10 cellular contexts compared by ENCODE assay signal in genomic region chr14:22821193-22822016, GRCh38. TPM values are rescaled to one million over a fixed set of nuclear protein-coding genes. Genes with fewer than 3 reads are reported as not detected.
DNase-seq lines count a peak whose midpoint lies in the region; ATAC-seq and TF ChIP-seq lines count a peak whose summit lies in the region.
"Had no signal": no experiment of that assay in that cellular context is flagged by ENCODE, and none has a peak within 500 bp of the region (broad histone marks: within the 10 kb centered on the region; RNA-seq: fewer than 3 reads in every experiment).

No MANE protein-coding gene starts in this region.

- peaks cover 6 to 22% (median 12%) of the 10 kb centered on the region in 4 donors for H3K4me1 Mint-ChIP-seq in CD4-positive, alpha-beta memory T cell

- H3K4ac ChIP-seq in mesenchymal stem cell (ENCODE audit: low read depth in 1 of 2, low read length in 2 of 2): no peak overlapping the region

- intact Hi-C loops in A673 (cut with micrococcal nuclease; ENCODE audit: unreplicated experiment) (loop anchor here (5.0 kb wide), 2 partner anchors 81 to 161 kb away; partner anchors contain the start of gene AJUBA), ascending aorta (cut with DNase I) (loop anchor here (1.0 to 2.0 kb wide), 5 partner anchors 15 to 265 kb away; partner anchors contain the start of genes MMP14 and OXA1L)
- intact Hi-C loops in CD4-positive, alpha-beta memory T cell (cut with micrococcal nuclease): loop anchor here (5.0 kb wide), 1 partner anchor 236 kb away; the partner anchor contains the start of gene CDH24

- H3K9ac ChIP-seq in mesenchymal stem cell (ENCODE audit: low read length): no peak overlapping the region

- no peak overlapping the region for H3K27ac Mint-ChIP-seq in CD4-positive, alpha-beta memory T cell

- H2AFZ ChIP-seq in mesenchymal stem cell (ENCODE audit: low read depth, low read length): no peak overlapping the region

- H3K4me2 ChIP-seq in mesenchymal stem cell (ENCODE audit: low read length, poor library complexity, severe bottlenecking): no peak overlapping the region

- WGBS in mesenchymal stem cell: 60% methylated on average over 22 of the region's 24 CpGs

- no peak overlapping the region for H3K23ac ChIP-seq in mesenchymal stem cell (ENCODE audit: low read length in 2 of 2)

- H2BK12ac ChIP-seq in mesenchymal stem cell (ENCODE audit: low read length in 2 of 2): peak overlapping the region in 1 of 2 experiments; percentile 49

- H3K9me3 Mint-ChIP-seq in CD4-positive, alpha-beta memory T cell: no peaks in the 10 kb centered on the region

- TF ChIP-seq CTCF in A673 (conservative IDR thresholded peaks at IDR 0.05; ENCODE audit: low read depth, low read length) (no peak), ascending aorta (IDR thresholded peaks at IDR 0.05) (no peak)

- H3K27ac ChIP-seq in A673 (ENCODE audit: low read depth, low read length, poor library complexity, severe bottlenecking) (peak overlapping the region; percentile 35), ascending aorta (peak overlapping the region; percentile 77 to 88), mesenchymal stem cell (ENCODE audit: low read length, poor library complexity, severe bottlenecking) (peak overlapping the region; percentile 63)
- H3K27ac ChIP-seq in CD4-positive, alpha-beta memory T cell (ENCODE audit: low read depth, low read length): no peak overlapping the region

- H3K14ac ChIP-seq in mesenchymal stem cell (ENCODE audit: low read length in 2 of 2): no peak overlapping the region

- peak overlapping the region; percentile 64 for H4K91ac ChIP-seq in mesenchymal stem cell (ENCODE audit: low read length)

- H3K79me1 ChIP-seq in mesenchymal stem cell (replicated peaks; ENCODE audit: low read length, poor library complexity, severe bottlenecking): no peaks in the 10 kb centered on the region

- ATAC-seq in HG03097 (IDR thresholded peaks at IDR 0.05; ENCODE audit: low FRiP score, unreplicated experiment) (no peak), HG02840 (IDR thresholded peaks at IDR 0.05; ENCODE audit: low FRiP score, unreplicated experiment) (no peak)

- H3K9me3 ChIP-seq in A673 (ENCODE audit: low read depth, low read length, poor library complexity, severe bottlenecking) (no peaks in the 10 kb centered on the region), ascending aorta (no peaks in the 10 kb centered on the region), mesenchymal stem cell (ENCODE audit: control insufficient read depth, low read length) (no peaks in the 10 kb centered on the region)
- H3K9me3 ChIP-seq in CD4-positive, alpha-beta memory T cell (ENCODE audit: control insufficient read depth in 1 of 2, low read length in 2 of 2): no peaks in the 10 kb centered on the region

- H3K36me3 ChIP-seq in A673 (ENCODE audit: insufficient read depth, low read length, poor library complexity, severe bottlenecking): no peaks in the 10 kb centered on the region
- H3K36me3 ChIP-seq in H7 (replicated peaks; ENCODE audit: control insufficient read depth, insufficient read depth, low read length): no peaks in the 10 kb centered on the region
- H3K36me3 ChIP-seq in ascending aorta: no peaks in the 10 kb centered on the region
- peaks cover 0 to 2% of the 10 kb centered on the region in 2 experiments for H3K36me3 ChIP-seq in mesenchymal stem cell (ENCODE audit: control insufficient read depth in 1 of 2, insufficient read depth in 2 of 2, low read depth in 1 of 2, low read length in 2 of 2)
- no peaks in the 10 kb centered on the region for H3K36me3 ChIP-seq in CD4-positive, alpha-beta memory T cell (ENCODE audit: insufficient read depth, low read length)

- H3K27me3 ChIP-seq in A673 (replicated peaks; ENCODE audit: insufficient read depth, low read depth, low read length, poor library complexity) (no peaks in the 10 kb centered on the region), H7 (ENCODE audit: control insufficient read depth, insufficient read depth, low read length) (no peaks in the 10 kb centered on the region), ascending aorta (no peaks in the 10 kb centered on the region), mesenchymal stem cell (ENCODE audit: control insufficient read depth in 1 of 2, insufficient read depth in 1 of 2, low read length in 2 of 2) (no peaks in the 10 kb centered on the region)
- H3K27me3 ChIP-seq in CD4-positive, alpha-beta memory T cell (ENCODE audit: insufficient read depth, low read length): no peaks in the 10 kb centered on the region

- H3K4me1 ChIP-seq in A673 (ENCODE audit: insufficient read depth, low read length, poor library complexity, severe bottlenecking) (peaks cover 25% of the 10 kb centered on the region), ascending aorta (peaks cover 6 to 48% of the 10 kb centered on the region in 2 donors), mesenchymal stem cell (ENCODE audit: control insufficient read depth, insufficient read depth, low read depth, low read length) (peaks cover 32% of the 10 kb centered on the region)
- peaks cover 7% of the 10 kb centered on the region for H3K4me1 ChIP-seq in CD4-positive, alpha-beta memory T cell (ENCODE audit: insufficient read depth, low read length)

- POLR2A ChIA-PET in A673 (lab: Charles Lee; ENCODE audit: low non-redundant PET): no interaction called here
- POLR2A ChIA-PET in CD4-positive, alpha-beta memory T cell (lab: Charles Lee; ENCODE audit: partially characterized antibody): interaction anchor here (2.5 kb wide), 1 partner anchor 98 kb away, joined by 9 read pairs; the partner anchor contains the start of gene RBM23

- H2BK15ac ChIP-seq in mesenchymal stem cell (ENCODE audit: low read depth, poor library complexity, severe bottlenecking): peak overlapping the region; percentile 39

- H3K4me3 ChIP-seq in A673 (ENCODE audit: low read depth, low read length, poor library complexity, severe bottlenecking) (no peak overlapping the region), H7 (ENCODE audit: insufficient read depth, low read depth, low read length) (peak overlapping the region; percentile 76), ascending aorta (no peak overlapping the region), mesenchymal stem cell (ENCODE audit: insufficient read depth in 1 of 2, low read depth in 1 of 2, low read length in 2 of 2) (no peak overlapping the region)
- H3K4me3 ChIP-seq in CD4-positive, alpha-beta memory T cell (ENCODE audit: low read length in 2 of 2): no peak overlapping the region

- H4K8ac ChIP-seq in mesenchymal stem cell (ENCODE audit: low read length): peak overlapping the region; percentile 43

- DNase-seq in A673 (ENCODE audit: low spot score) (peak; percentile 63), H7 (peak; percentile 44), ascending aorta (ENCODE audit: low spot score in 2 of 2) (no peak), mesenchymal stem cell (peak; percentile 78)
- DNase-seq in stimulated activated CD4-positive, alpha-beta T cell treated with anti-CD3 and anti-CD28 coated beads, Interleukin-4, amount 100 ng/mL, for 1 hour: no peak
- no peak for DNase-seq in CD4-positive, alpha-beta memory T cell
- DNase-seq: dorsolateral prefrontal cortex; stimulated activated CD8-positive, alpha-beta memory T cell treated with anti-CD3 and anti-CD28 coated beads, Interleukin-4, amount 100 ng/mL, for 48 hours had no signal

- no peak overlapping the region for H2AK5ac ChIP-seq in mesenchymal stem cell (ENCODE audit: low read length, severe bottlenecking)

- no peaks in the 10 kb centered on the region for H3K36me3 Mint-ChIP-seq in CD4-positive, alpha-beta memory T cell

- H3K4me3 Mint-ChIP-seq in CD4-positive, alpha-beta memory T cell: peak overlapping the region in 2 of 8 donors; percentile 39 to 62

- H2BK5ac ChIP-seq in mesenchymal stem cell (ENCODE audit: low read depth, low read length, poor library complexity, severe bottlenecking): peak overlapping the region; percentile 31

- peak overlapping the region; percentile 86 for H2BK120ac ChIP-seq in mesenchymal stem cell (ENCODE audit: low read depth, low read length)

- H3K27me3 Mint-ChIP-seq in CD4-positive, alpha-beta memory T cell: peaks cover 6 to 16% of the 10 kb centered on the region in 2 donors

- H3K18ac ChIP-seq in mesenchymal stem cell (ENCODE audit: low read depth in 1 of 2, low read length in 2 of 2): no peak overlapping the region

- CTCF ChIA-PET in A673 (lab: Charles Lee): no interaction called here
- CTCF ChIA-PET in CD4-positive, alpha-beta memory T cell (lab: Charles Lee; ENCODE audit: partially characterized antibody): interaction anchor here (0.6 to 13.9 kb wide), 10 partner anchors 10 to 1599 kb away, joined by 4 to 403 read pairs (median 19); partner anchors contain the start of genes DAD1, LRP10 and MMP14

- BruUV-seq in A673 (replicated peaks; lab: Mats Ljungman, UMichigan): no TSS peak

RNA-seq across cellular contexts. Expression of gene SLC7A7, which starts 6.2 kb away (rescaled TPM):
- total RNA-seq in A673 (2021): 1.9 and 2.3 TPM in 2 replicates
- total RNA-seq in H7 (2014; rRNA removed; shearing (Covaris generic)): 5.7 and 8.3 TPM in 2 replicates
- 7.6 TPM for total RNA-seq in ascending aorta
- 6.4 TPM for polyA plus RNA-seq in mesenchymal stem cell (2013, experiment 1 of 2)
- polyA plus RNA-seq in mesenchymal stem cell (2013, experiment 2 of 2): 6.5 TPM
- total RNA-seq in CD4-positive, alpha-beta memory T cell: 1 to 10 TPM in 1 of 2 experiments, under 1 TPM in 1; 0.70 to 1.5 TPM
- polyA plus RNA-seq in CD4-positive, alpha-beta memory T cell: under 1 TPM; 0.21 to 0.75 TPM

RNA-seq across cellular contexts. Expression of gene MRPL52, which starts 8.3 kb away (rescaled TPM):
- total RNA-seq in A673 (2021) (169 and 187 TPM in 2 replicates), ascending aorta (6.6 TPM)
- 80.8 and 86.6 TPM in 2 replicates for total RNA-seq in H7 (2014; rRNA removed; shearing (Covaris generic))
- 219 TPM for polyA plus RNA-seq in mesenchymal stem cell (2013, experiment 1 of 2)
- 222 TPM for polyA plus RNA-seq in mesenchymal stem cell (2013, experiment 2 of 2)
- 10 to 100 TPM; 58.0 to 68.3 TPM for total RNA-seq in CD4-positive, alpha-beta memory T cell
- polyA plus RNA-seq in CD4-positive, alpha-beta memory T cell: 100 to 1,000 TPM in 1 of 2 donors, 10 to 100 TPM in 1; 97.4 to 164 TPM

RNA-seq across cellular contexts. Expression of gene MMP14, which starts 15.0 kb away (rescaled TPM):
- total RNA-seq in A673 (2021) (91.3 and 110 TPM in 2 replicates), ascending aorta (178 TPM)
- 54.6 and 79.8 TPM in 2 replicates for total RNA-seq in H7 (2014; rRNA removed; shearing (Covaris generic))
- polyA plus RNA-seq in mesenchymal stem cell (2013, experiment 1 of 2): 1,343 TPM
- 1,238 TPM for polyA plus RNA-seq in mesenchymal stem cell (2013, experiment 2 of 2)
- 1 to 10 TPM; 3.0 to 3.8 TPM for total RNA-seq in CD4-positive, alpha-beta memory T cell
- polyA plus RNA-seq in CD4-positive, alpha-beta memory T cell: not detected

RNA-seq across cellular contexts. Expression of gene LRP10, which starts 50.1 kb away (rescaled TPM):
- total RNA-seq in A673 (2021) (7.8 and 11.8 TPM in 2 replicates), ascending aorta (214 TPM)
- total RNA-seq in H7 (2014; rRNA removed; shearing (Covaris generic)): 9.5 and 19.3 TPM in 2 replicates
- 99.1 TPM for polyA plus RNA-seq in mesenchymal stem cell (2013, experiment 1 of 2)
- 101 TPM for polyA plus RNA-seq in mesenchymal stem cell (2013, experiment 2 of 2)
- total RNA-seq in CD4-positive, alpha-beta memory T cell: 10 to 100 TPM; 93.1 to 98.1 TPM
- 100 to 1,000 TPM in 1 of 2 donors, 10 to 100 TPM in 1; 92.0 to 118 TPM for polyA plus RNA-seq in CD4-positive, alpha-beta memory T cell

RNA-seq across cellular contexts. Expression of gene OXA1L, which starts 54.9 kb away (rescaled TPM):
- total RNA-seq in A673 (2021) (103 and 107 TPM in 2 replicates), ascending aorta (68.3 TPM)
- 192 and 227 TPM in 2 replicates for total RNA-seq in H7 (2014; rRNA removed; shearing (Covaris generic))
- polyA plus RNA-seq in mesenchymal stem cell (2013, experiment 1 of 2): 171 TPM
- polyA plus RNA-seq in mesenchymal stem cell (2013, experiment 2 of 2): 167 TPM
- 100 to 1,000 TPM; 129 to 137 TPM for total RNA-seq in CD4-positive, alpha-beta memory T cell
- polyA plus RNA-seq in CD4-positive, alpha-beta memory T cell: 10 to 100 TPM; 54.6 to 66.1 TPM

Comparison
In these comparisons a context has a peak if more than half of its experiments do, and no peak if none do; other contexts are left out.
1. DNase-seq: peak in A673 (single experiment), H7 (single experiment) and mesenchymal stem cell (single experiment); none in ascending aorta (0 of 2), stimulated activated CD4-positive, alpha-beta T cell treated with anti-CD3 and anti-CD28 coated beads, Interleukin-4, amount 100 ng/mL, for 1 hour (single experiment) and CD4-positive, alpha-beta memory T cell (0 of 5).
2. RNA of gene MMP14, which starts 15.0 kb away (total RNA-seq): 178 TPM in ascending aorta (single experiment), 91.3 to 110 TPM in A673 and 54.6 to 79.8 TPM in H7; 3.0 to 3.8 TPM in CD4-positive, alpha-beta memory T cell; every median in the first group is over 10 times any median in the second.